8 cellular contexts compared by ENCODE assay signal in genomic region chr6:36595168-36595818, GRCh38. TPM values are rescaled to one million over a fixed set of nuclear protein-coding genes. Genes with fewer than 3 reads are reported as not detected.
DNase-seq lines count a peak whose midpoint lies in the region; ATAC-seq and TF ChIP-seq lines count a peak whose summit lies in the region.

No MANE protein-coding gene starts in this region.

- peak overlapping the region; percentile 96 for H3K27ac ChIP-seq in HUES6 (ENCODE audit: low read depth, low read length)
- peak overlapping the region; percentile 95 for H3K27ac ChIP-seq in epithelial cell of prostate

- ATAC-seq in GM18870 (IDR thresholded peaks at IDR 0.05; ENCODE audit: unreplicated experiment): no peak

- H3K4me3 ChIP-seq in HUES6 (ENCODE audit: low read depth, low read length): peak overlapping the region; percentile 95

- DNase-seq in CD1c-positive myeloid dendritic cell (ENCODE audit: extremely low spot score) (peak; percentile 57), SW 1271 (lab: John Stamatoyannopoulos, UW) (peak; percentile 32 to 66), epithelial cell of prostate (ENCODE audit: low read depth, low spot score) (no peak), myocyte (ENCODE audit: low read depth) (peak; percentile 53), D341Med (ENCODE audit: low spot score) (no peak), GM10266 (ENCODE audit: extremely low spot score) (no peak)

- no peaks in the 10 kb centered on the region for H3K27me3 ChIP-seq in HUES6 (ENCODE audit: control insufficient read depth, insufficient read depth, low read length)

- H3K4me1 ChIP-seq in HUES6 (ENCODE audit: control insufficient read depth, insufficient read depth, low read length): peaks cover 8% of the 10 kb centered on the region; the same call in 1 of the 2 replicates

- no peak for TF ChIP-seq CTCF in GM10266 (IDR thresholded peaks at IDR 0.05; ENCODE audit: control insufficient read depth, insufficient read depth, low read depth, missing control alignments)

- peaks cover 58% of the 10 kb centered on the region for H3K36me3 ChIP-seq in HUES6 (ENCODE audit: control insufficient read depth, insufficient read depth, low read length)

- H3K9me3 ChIP-seq in HUES6 (ENCODE audit: control insufficient read depth, insufficient read depth, low read depth, low read length): no peaks in the 10 kb centered on the region

- peak overlapping the region; percentile 95 for H3K9ac ChIP-seq in HUES6 (ENCODE audit: low read length)

RNA-seq across cellular contexts. Expression of gene SRSF3, which starts 1.1 kb away (rescaled TPM):
- total RNA-seq in myocyte: 99.5 and 155 TPM in 2 replicates
- polyA plus RNA-seq in myocyte (2012): 181 TPM

RNA-seq across cellular contexts. Expression of gene STK38, which starts 48.0 kb away (rescaled TPM):
- 39.8 and 47.4 TPM in 2 replicates for total RNA-seq in myocyte
- polyA plus RNA-seq in myocyte (2012): 44.2 TPM

Comparison
In these comparisons a context has a peak if more than half of its experiments do, and no peak if none do; other contexts are left out.
1. DNase-seq: peak in CD1c-positive myeloid dendritic cell (single experiment), SW 1271 (2 of 2) and myocyte (single experiment); none in epithelial cell of prostate (single experiment), D341Med (single experiment) and GM10266 (single experiment).